Comparison of ENCODE assay signal across 18 cellular contexts in the genomic region with DNA sequence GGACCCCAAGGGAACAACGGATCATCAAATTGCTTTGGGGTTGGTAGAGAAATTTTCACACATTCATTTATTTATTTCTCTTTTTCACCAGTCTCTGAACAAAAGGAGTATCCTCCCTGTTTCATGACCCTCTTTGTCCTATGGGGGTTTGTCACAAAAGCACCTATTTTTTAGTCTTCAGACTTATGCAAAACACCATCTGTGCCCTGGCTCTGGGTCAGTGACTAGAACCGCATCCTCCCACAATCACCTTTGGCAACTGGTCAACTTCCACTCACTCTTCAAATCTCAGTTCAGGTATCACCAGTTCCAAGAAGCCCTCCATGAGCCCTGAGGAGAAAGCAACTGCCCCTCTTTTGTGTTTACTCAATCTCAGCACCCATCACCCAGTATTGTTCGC.
A peak's percentile ranks its signal among the peaks of the same experiment; 100 is the strongest.
DNase-seq lines count a peak whose midpoint lies in the region; ATAC-seq and TF ChIP-seq lines count a peak whose summit lies in the region.
"Had no signal": no experiment of that assay in that cellular context is flagged by ENCODE, and none has a peak within 500 bp of the region (broad histone marks: within the 10 kb centered on the region; RNA-seq: fewer than 3 reads in every experiment).

No MANE protein-coding gene starts in this region.

- no peak overlapping the region for H2AFZ ChIP-seq in SK-N-SH (ENCODE audit: low read depth)

- no peaks in the 10 kb centered on the region for H3F3A ChIP-seq in SK-N-SH (replicated peaks; ENCODE audit: insufficient read depth)

- no peaks in the 10 kb centered on the region for H3K9me2 ChIP-seq in SK-N-SH

- no peaks in the 10 kb centered on the region for H4K20me1 ChIP-seq in SK-N-SH (ENCODE audit: insufficient read depth)

- H3K27ac ChIP-seq in SK-N-SH (ENCODE audit: low read depth in 2 of 2, low read length in 1 of 2): no peak overlapping the region

- peak; percentile 73 for ATAC-seq in GM21529 (IDR thresholded peaks at IDR 0.05; ENCODE audit: unreplicated experiment)
- ATAC-seq in HG03354 (IDR thresholded peaks at IDR 0.05; ENCODE audit: poor library complexity, severe bottlenecking, unreplicated experiment): peak; percentile 75
- no peak for ATAC-seq in GM21423 (IDR thresholded peaks at IDR 0.05; ENCODE audit: unreplicated experiment)
- ATAC-seq: SK-N-SH treated with all-trans-retinoic acid at 6 μM for 48 hours had no signal

- POLR2A ChIA-PET in SK-N-SH (lab: Yijun Ruan, JAX): no interaction called here

- H3K9me3 ChIP-seq in SK-N-SH: no peaks in the 10 kb centered on the region

- H3K79me2 ChIP-seq in SK-N-SH (ENCODE audit: insufficient read depth): no peaks in the 10 kb centered on the region

- CTCF ChIA-PET in SK-N-SH (lab: Yijun Ruan, JAX): no interaction called here

- TF ChIP-seq EP300 in SK-N-SH (IDR thresholded peaks at IDR 0.05; ENCODE audit: borderline replicate concordance in 1 of 2, low read depth in 1 of 2, low read length in 1 of 2): no peak

- DNase-seq in NCI-H1092 treated with DMSO at 0.1 percent for 48 hours (lab: John Stamatoyannopoulos, UW) (peak; percentile 61), NCI-H1092 (lab: John Stamatoyannopoulos, UW) (no peak), islet precursor cell (peak; percentile 15), SK-N-SH (no peak)
- no peak for DNase-seq in activated naive CD4-positive, alpha-beta T cell (lab: John Stamatoyannopoulos, UW)
- DNase-seq: 8988T; Calu3; CD4-positive, alpha-beta memory T cell; DMS79 treated with DMSO at 0.1 percent for 48 hours; NCI-H1436 treated with DMSO at 0.1 percent for 48 hours; NCI-H2029 treated with DMSO at 0.1 percent for 48 hours; NCI-H510A; SHP77; T-helper 1 cell had no signal

- H3K36me3 ChIP-seq in SK-N-SH (replicated peaks in 1 of 2; ENCODE audit: control insufficient read depth in 1 of 2, insufficient read depth in 2 of 2, low read length in 1 of 2): no peaks in the 10 kb centered on the region

- H3K9ac ChIP-seq in SK-N-SH: no peak overlapping the region

- no peaks in the 10 kb centered on the region for H3K27me3 ChIP-seq in SK-N-SH (ENCODE audit: insufficient read depth)

- no peak for TF ChIP-seq RAD21 in SK-N-SH (IDR thresholded peaks at IDR 0.05; ENCODE audit: low read length)

- H3K4me1 ChIP-seq in SK-N-SH (ENCODE audit: control insufficient read depth in 1 of 2, insufficient read depth in 2 of 2, low read depth in 1 of 2, low read length in 1 of 2): no peaks in the 10 kb centered on the region

- WGBS in SK-N-SH (ENCODE audit: low lambda C conversion rate): 35% methylated on average over 3 of the region's 3 CpGs

- H3K4me2 ChIP-seq in SK-N-SH: no peak overlapping the region

- H3K4me3 ChIP-seq in SK-N-SH (ENCODE audit: low read depth in 2 of 2, low read length in 1 of 2): no peak overlapping the region

- no peak for TF ChIP-seq CTCF in SK-N-SH (IDR thresholded peaks at IDR 0.05)

TF ChIP-seq in SK-N-SH, 30 proteins besides CTCF, POLR2A, EP300 and RAD21:
- no peak for TF ChIP-seq FOSL2 (IDR thresholded peaks at IDR 0.05; ENCODE audit: borderline replicate concordance, low read depth)
- TF ChIP-seq GABPA (IDR thresholded peaks at IDR 0.05; ENCODE audit: low read depth): no peak
- TF ChIP-seq NFIC (IDR thresholded peaks at IDR 0.05; ENCODE audit: borderline replicate concordance): no peak
- TF ChIP-seq NRF1 (IDR thresholded peaks at IDR 0.05; ENCODE audit: low read depth, low read length): no peak
- no peak for TF ChIP-seq RCOR1 (IDR thresholded peaks at IDR 0.05; ENCODE audit: low read length)
- no peak for TF ChIP-seq YY1 (IDR thresholded peaks at IDR 0.05; ENCODE audit: low read depth)
- TF ChIP-seq SIN3A (IDR thresholded peaks at IDR 0.05; ENCODE audit: borderline replicate concordance, low read depth, low read length): no peak
TF ChIP-seq in SK-N-SH: peak in this region for 0.

Comparison
In these comparisons a context has a peak if more than half of its experiments do, and no peak if none do; other contexts are left out.
1. DNase-seq: peak in NCI-H1092 treated with DMSO at 0.1 percent for 48 hours (single experiment) and islet precursor cell (single experiment); none in NCI-H1092 (single experiment), activated naive CD4-positive, alpha-beta T cell (0 of 4) and SK-N-SH (single experiment).